ENCODE assay signal across 10 cellular contexts in genomic region chr5:4295663-4296339, GRCh38.
DNase-seq lines count a peak whose midpoint lies in the region; ATAC-seq and TF ChIP-seq lines count a peak whose summit lies in the region.
"Had no signal": no experiment of that assay in that cellular context is flagged by ENCODE, and none has a peak within 500 bp of the region (broad histone marks: within the 10 kb centered on the region; RNA-seq: fewer than 3 reads in every experiment).

No MANE protein-coding gene starts in this region.

- DNase-seq in Jurkat, Clone E6-1 (ENCODE audit: low read depth, low spot score) = peak; percentile 23
- DNase-seq in OCI-M1 (lab: John Stamatoyannopoulos, UW) = peak; percentile 77
- DNase-seq in left cardiac atrium = no peak
- DNase-seq in retina = peak; percentile 82
- no peak for DNase-seq in stomach
- no peak for DNase-seq in CD14-positive monocyte (ENCODE audit: low spot score)
- no peak for DNase-seq in AML-193 (lab: John Stamatoyannopoulos, UW)

- H3K4me1 Mint-ChIP-seq in CD14-positive monocyte = no peaks in the 10 kb centered on the region

- ATAC-seq in left cardiac atrium (peak; percentile 36 to 38), HG03432 (IDR thresholded peaks at IDR 0.05; ENCODE audit: unreplicated experiment) (no peak)
- ATAC-seq: esophagus mucosa had no signal

- no peak for TF ChIP-seq POLR2A in stomach (IDR thresholded peaks at IDR 0.05)

- H3K27me3 Mint-ChIP-seq in CD14-positive monocyte (ENCODE audit: low read depth in 3 of 3) = peaks cover 0 to 7% (median 1%) of the 10 kb centered on the region in 3 donors

- no peak overlapping the region for H3K4me3 ChIP-seq in Jurkat, Clone E6-1 (ENCODE audit: low read length)
- no peak overlapping the region for H3K4me3 ChIP-seq in stomach

- no peaks in the 10 kb centered on the region for H3K36me3 ChIP-seq in stomach
- H3K36me3 ChIP-seq: neutrophil had no signal

- H3K4me1 ChIP-seq in stomach = no peaks in the 10 kb centered on the region

- H3K9me3 ChIP-seq in stomach = no peaks in the 10 kb centered on the region
- H3K9me3 ChIP-seq: neutrophil had no signal

- 28 to 32% (median 30%) methylated on average over 13 of the region's 13 CpGs for WGBS in stomach, 5 donors

- no peak for TF ChIP-seq EP300 in stomach (IDR thresholded peaks at IDR 0.05)

- H3K27me3 ChIP-seq in stomach = no peaks in the 10 kb centered on the region
- H3K27me3 ChIP-seq: neutrophil had no signal

- H3K27ac ChIP-seq in stomach = no peak overlapping the region
- H3K27ac ChIP-seq: neutrophil had no signal

- no peak overlapping the region for H3K4me3 Mint-ChIP-seq in CD14-positive monocyte

- no peaks in the 10 kb centered on the region for H3K36me3 Mint-ChIP-seq in CD14-positive monocyte

- H3K27ac Mint-ChIP-seq in CD14-positive monocyte = no peak overlapping the region

- TF ChIP-seq CTCF in stomach (IDR thresholded peaks at IDR 0.05) = no peak
- TF ChIP-seq CTCF in CD14-positive monocyte (IDR thresholded peaks at IDR 0.05) = no peak

- peaks cover 0 to 5% (median 0%) of the 10 kb centered on the region in 7 donors for H3K9me3 Mint-ChIP-seq in CD14-positive monocyte

- intact Hi-C loops in left cardiac atrium (cut with DNase I) (no loop called here), stomach (cut with DNase I; ENCODE audit: low total_unique reads) (no loop called here), CD14-positive monocyte (cut with micrococcal nuclease) (no loop called here)

Comparison
In these comparisons a context has a peak if more than half of its experiments do, and no peak if none do; other contexts are left out.
1. DNase-seq: peak in Jurkat, Clone E6-1 (single experiment), OCI-M1 (single experiment) and retina (single experiment); none in left cardiac atrium (single experiment), stomach (single experiment), CD14-positive monocyte (single experiment) and AML-193 (0 of 2).